12 cellular contexts compared by ENCODE assay signal in the genomic region with DNA sequence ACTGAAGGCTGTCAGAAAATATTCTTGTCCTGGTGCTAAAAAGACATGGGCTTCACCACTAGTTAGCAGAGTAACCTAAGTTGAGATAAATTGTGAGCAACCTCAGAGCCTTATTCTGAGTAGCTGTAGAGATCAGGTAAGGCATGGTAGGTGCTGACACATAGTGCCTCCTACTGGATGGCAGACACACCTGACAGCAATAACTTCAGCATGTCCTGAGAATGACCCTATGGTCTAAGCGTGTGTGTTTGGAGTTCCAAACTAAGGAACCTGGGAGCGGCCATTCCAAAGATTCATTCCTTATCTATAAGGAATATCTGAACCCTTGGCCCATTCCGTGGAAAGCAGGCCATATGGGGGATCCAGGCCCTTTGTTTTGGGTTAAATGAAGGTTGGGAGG. TPM values are rescaled to one million over a fixed set of nuclear protein-coding genes. Genes with fewer than 3 reads are reported as not detected.
A peak's percentile ranks its signal among the peaks of the same experiment; 100 is the strongest.
DNase-seq lines count a peak whose midpoint lies in the region; ATAC-seq, FAIRE-seq and TF ChIP-seq lines count a peak whose summit lies in the region.
"Had no signal": no experiment of that assay in that cellular context is flagged by ENCODE, and none has a peak within 500 bp of the region (broad histone marks: within the 10 kb centered on the region; RNA-seq: fewer than 3 reads in every experiment).

No MANE protein-coding gene starts in this region.

- peak; percentile 49; the same call in 1 of the 2 replicates for TF ChIP-seq CTCF in LNCAP (IDR thresholded peaks at IDR 0.05)
- TF ChIP-seq CTCF in GM12878 (IDR thresholded peaks at IDR 0.05 in 2 of 3, conservative IDR thresholded peaks at IDR 0.05 in 1 of 3; ENCODE audit: control insufficient read depth in 2 of 3, extremely low read depth in 1 of 3, insufficient read depth in 1 of 3, low read depth in 3 of 3, low read length in 3 of 3), result peak; percentile 23 to 55 (median 30); a peak in 5 of 6 replicates
- peak; percentile 34 for TF ChIP-seq CTCF in retinal pigment epithelial cell (conservative IDR thresholded peaks at IDR 0.05; ENCODE audit: low read depth, low read length)
- TF ChIP-seq CTCF in endothelial cell (IDR thresholded peaks at IDR 0.05; ENCODE audit: unreplicated experiment), result no peak

- H3K9ac ChIP-seq in GM12878 (ENCODE audit: control insufficient read depth, insufficient read depth, low read length), result no peak overlapping the region
- H3K9ac ChIP-seq: BLaER1 treated with 17β-estradiol and CSF1 and Interleukin-3, amounts not matched to agents 10 nM and 100 nM had no signal

- ATAC-seq in activated T-cell treated with anti-CD3 and anti-CD28 coated beads, Interleukin-2, amount 50 U/mL, for 72 hours (replicated peaks in 1 of 2), result peak in 1 of 2 donors; percentile 26
- ATAC-seq in GM12878, result peak; percentile 10; the same call in 1 of the 3 replicates

- H2AFZ ChIP-seq in GM12878 (ENCODE audit: control insufficient read depth, low read depth, low read length), result no peak overlapping the region

- in situ Hi-C loops in GM12878 (cut with MboI), result no loop called here

- RAD21 ChIA-PET in GM12878 (lab: Charles Lee; ENCODE audit: unreplicated experiment), result interaction anchor here (1.0 to 3.5 kb wide), 7 partner anchors 9 to 1448 kb away, joined by 3 to 17 read pairs (median 7); a partner anchor contains a TSS

- no peaks in the 10 kb centered on the region for H3K36me3 ChIP-seq in GM12878 (ENCODE audit: control insufficient read depth in 2 of 2, insufficient read depth in 2 of 2, low read length in 1 of 2)
- H3K36me3 ChIP-seq: BLaER1 treated with 17β-estradiol and CSF1 and Interleukin-3, amounts not matched to agents 10 nM and 100 nM had no signal

- TF ChIP-seq RAD21 in GM12878 (IDR thresholded peaks at IDR 0.05; ENCODE audit: insufficient read depth, low read depth, low read length), result peak; percentile 43; the same call in 1 of the 2 replicates

- CTCF ChIA-PET in GM12878 (lab: Yijun Ruan, JAX), result interaction anchor here (0.7 to 7.8 kb wide), 13 partner anchors 9 to 373 kb away, joined by 3 to 92 read pairs (median 7); a partner anchor contains a TSS

- no peaks in the 10 kb centered on the region for H3K79me2 ChIP-seq in GM12878 (ENCODE audit: control insufficient read depth, insufficient read depth, low read length)

- H3K4me3 Mint-ChIP-seq in activated T-cell treated with anti-CD3 and anti-CD28 coated beads, Interleukin-2, amount 50 U/mL, for 72 hours, result peak overlapping the region; percentile 76 to 91
- H3K4me3 Mint-ChIP-seq in endothelial cell (ENCODE audit: unreplicated experiment), result no peak overlapping the region

- SMC1A ChIA-PET in GM12878 (lab: Charles Lee; ENCODE audit: uncharacterized antibody, unreplicated experiment), result interaction anchor here (1.2 to 6.1 kb wide), 13 partner anchors 10 to 374 kb away, joined by 3 to 82 read pairs (median 7); no protein-coding TSS in a partner anchor

- POLR2A ChIA-PET in GM12878 (lab: Charles Lee), result interaction anchor here (1.3 to 1.4 kb wide), 2 partner anchors 9 to 372 kb away, joined by 5 to 7 read pairs; no protein-coding TSS in a partner anchor

- DNase-seq in activated T-cell treated with anti-CD3 and anti-CD28 coated beads, Interleukin-2, amount 50 U/mL, for 72 hours, result peak in 1 of 2 donors; percentile 34
- DNase-seq in activated T-cell treated with anti-CD3 and anti-CD28 coated beads, Interleukin-2, amount 50 U/mL, for 1 hour, result no peak
- DNase-seq in GM12878 (ENCODE audit: low read depth, low spot score) (no peak), retinal pigment epithelial cell (ENCODE audit: low read depth) (no peak), endothelial cell (ENCODE audit: low spot score) (no peak), AML-193 (lab: John Stamatoyannopoulos, UW) (no peak), superior temporal gyrus (ENCODE audit: extremely low spot score) (no peak)
- DNase-seq: activated CD8-positive, alpha-beta memory T cell treated with anti-CD3 and anti-CD28 coated beads, Interleukin-2, amount 50 U/mL, for 48 hours; cerebellar nuclear complex; NCI-H510A treated with DMSO at 0.1 percent for 48 hours had no signal

- peak overlapping the region; percentile 88 for H3K27ac ChIP-seq in GM12878 (ENCODE audit: control insufficient read depth, insufficient read depth)
- H3K27ac ChIP-seq: BLaER1 treated with 17β-estradiol and CSF1 and Interleukin-3, amounts not matched to agents 10 nM and 100 nM had no signal

- H3K36me3 Mint-ChIP-seq in activated T-cell treated with anti-CD3 and anti-CD28 coated beads, Interleukin-2, amount 50 U/mL, for 72 hours (ENCODE audit: insufficient read depth in 2 of 2), result peaks cover 3 to 4% of the 10 kb centered on the region in 2 donors
- no peaks in the 10 kb centered on the region for H3K36me3 Mint-ChIP-seq in endothelial cell (ENCODE audit: low read depth, unreplicated experiment)

- H3K27ac Mint-ChIP-seq in activated T-cell treated with anti-CD3 and anti-CD28 coated beads, Interleukin-2, amount 50 U/mL, for 72 hours, result peak overlapping the region; percentile 98
- no peak overlapping the region for H3K27ac Mint-ChIP-seq in endothelial cell (ENCODE audit: unreplicated experiment)

- H4K20me1 ChIP-seq in GM12878 (ENCODE audit: control insufficient read depth, insufficient read depth), result no peaks in the 10 kb centered on the region
- H4K20me1 ChIP-seq: BLaER1 treated with 17β-estradiol and CSF1 and Interleukin-3, amounts not matched to agents 10 nM and 100 nM had no signal

- peaks cover 59% of the 10 kb centered on the region for H3K4me1 Mint-ChIP-seq in activated T-cell treated with anti-CD3 and anti-CD28 coated beads, Interleukin-2, amount 50 U/mL, for 72 hours (ENCODE audit: low read depth)
- peaks cover 11% of the 10 kb centered on the region for H3K4me1 Mint-ChIP-seq in endothelial cell (ENCODE audit: unreplicated experiment)

- no peak overlapping the region for H3K4me2 ChIP-seq in GM12878 (ENCODE audit: control insufficient read depth, insufficient read depth)

- H3K4me1 ChIP-seq in GM12878 (ENCODE audit: control insufficient read depth, insufficient read depth, low read length), result peaks cover 46% of the 10 kb centered on the region

- no peak for TF ChIP-seq EP300 in GM12878 (IDR thresholded peaks at IDR 0.05; ENCODE audit: borderline replicate concordance in 1 of 2, control insufficient read depth in 1 of 2, low read depth in 2 of 2, low read length in 2 of 2)

- BruUV-seq in GM12878 (replicated peaks; lab: Mats Ljungman, UMichigan), result no TSS peak

- no peaks in the 10 kb centered on the region for H3K9me3 ChIP-seq in GM12878 (replicated peaks; ENCODE audit: control insufficient read depth, insufficient read depth, low read length)
- H3K9me3 ChIP-seq: BLaER1 treated with 17β-estradiol and CSF1 and Interleukin-3, amounts not matched to agents 10 nM and 100 nM had no signal

- no peaks in the 10 kb centered on the region for H3K27me3 Mint-ChIP-seq in activated T-cell treated with anti-CD3 and anti-CD28 coated beads, Interleukin-2, amount 50 U/mL, for 72 hours (ENCODE audit: low read depth)
- H3K27me3 Mint-ChIP-seq in endothelial cell (ENCODE audit: unreplicated experiment), result no peaks in the 10 kb centered on the region

- no peaks in the 10 kb centered on the region for H3K27me3 ChIP-seq in GM12878 (replicated peaks in 1 of 2; ENCODE audit: control insufficient read depth in 2 of 2, insufficient read depth in 2 of 2, low read length in 1 of 2)
- H3K27me3 ChIP-seq: BLaER1 treated with 17β-estradiol and CSF1 and Interleukin-3, amounts not matched to agents 10 nM and 100 nM had no signal

- no peak for TF ChIP-seq POLR2A in GM12878 (IDR thresholded peaks at IDR 0.05; ENCODE audit: low read depth, low read length)

- peaks cover 2 to 7% of the 10 kb centered on the region in 2 donors for H3K9me3 Mint-ChIP-seq in activated T-cell treated with anti-CD3 and anti-CD28 coated beads, Interleukin-2, amount 50 U/mL, for 72 hours
- H3K9me3 Mint-ChIP-seq in endothelial cell (ENCODE audit: unreplicated experiment), result no peaks in the 10 kb centered on the region

- no peak overlapping the region for H3K4me3 ChIP-seq in GM12878
- no peak overlapping the region for H3K4me3 ChIP-seq in retinal pigment epithelial cell (ENCODE audit: low read length)
- H3K4me3 ChIP-seq: BLaER1 treated with 17β-estradiol and CSF1 and Interleukin-3, amounts not matched to agents 10 nM and 100 nM had no signal

- FAIRE-seq in GM12878 (lab: Jason Lieb, UNC), result no peak

- 78% methylated on average over 3 of the region's 3 CpGs for WGBS in GM12878 (ENCODE audit: insufficient coverage, insufficient replicate concordance, low lambda C conversion rate, missing lambda C conversion rate)

- intact Hi-C loops in GM12878 (cut with micrococcal nuclease; ENCODE audit: unreplicated experiment), result loop anchor here (5.0 to 10.0 kb wide), 2 partner anchors 312 to 460 kb away; a partner anchor contains a TSS

TF ChIP-seq in GM12878, 131 proteins besides CTCF, POLR2A, EP300 and RAD21 (continues in another document):
- TF ChIP-seq, protein P1, sequence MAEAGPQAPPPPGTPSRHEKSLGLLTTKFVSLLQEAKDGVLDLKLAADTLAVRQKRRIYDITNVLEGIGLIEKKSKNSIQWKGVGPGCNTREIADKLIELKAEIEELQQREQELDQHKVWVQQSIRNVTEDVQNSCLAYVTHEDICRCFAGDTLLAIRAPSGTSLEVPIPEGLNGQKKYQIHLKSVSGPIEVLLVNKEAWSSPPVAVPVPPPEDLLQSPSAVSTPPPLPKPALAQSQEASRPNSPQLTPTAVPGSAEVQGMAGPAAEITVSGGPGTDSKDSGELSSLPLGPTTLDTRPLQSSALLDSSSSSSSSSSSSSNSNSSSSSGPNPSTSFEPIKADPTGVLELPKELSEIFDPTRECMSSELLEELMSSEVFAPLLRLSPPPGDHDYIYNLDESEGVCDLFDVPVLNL (IDR thresholded peaks at IDR 0.05; ENCODE audit: low read depth, low read length), result no peak
- TF ChIP-seq ATF7 (IDR thresholded peaks at IDR 0.05; ENCODE audit: low read depth), result no peak

RNA-seq across cellular contexts. Expression of a gene that starts 46.0 kb away (rescaled TPM):
- 1 to 10 TPM; 1.5 to 1.7 TPM for total RNA-seq in activated T-cell treated with anti-CD3 and anti-CD28 coated beads, Interleukin-2, amount 50 U/mL, for 72 hours
- total RNA-seq in GM12878 (2013; cell fraction: nucleolus; rRNA removed), result 0.25 and 0.29 TPM in 2 replicates
- total RNA-seq in GM12878 (2014; rRNA removed), result 0.05 and 0.06 TPM in 2 replicates
- total RNA-seq in GM12878 (2014; rRNA removed; fragmentation: Illumina TruSeq; extraction: Trizol), result 0.04 and 0.05 TPM in 2 replicates
- 0.11 and 0.13 TPM in 2 replicates for total RNA-seq in GM12878 (2021)
- 0.13 TPM for polyA plus RNA-seq in GM12878 (2011; ENCODE audit: low read depth)
- 0.27 and 0.39 TPM in 2 replicates for polyA plus RNA-seq in GM12878 (2011; rRNA removed)
- polyA plus RNA-seq in GM12878 (2011; cell fraction: cytosol; rRNA removed), result 0.10 and 0.13 TPM in 2 replicates
- 0.12 and 0.21 TPM in 2 replicates for polyA plus RNA-seq in GM12878 (2011; cell fraction: nucleus; rRNA removed)
- polyA plus RNA-seq in GM12878 (2012), result 0.15 and 0.17 TPM in 2 replicates
- 0.15 TPM in 1 of 2 replicates, not detected in the other for polyA plus RNA-seq in GM12878 (2014; fragmentation: Illumina TruSeq; extraction: Trizol)
- under 1 TPM; 0.06 to 0.07 TPM for polyA plus RNA-seq in GM12878 (2014; fragmentation: Nextera tagmentation; extraction: Ambion mirVana)
- 0.03 TPM in 2 replicates for polyA plus RNA-seq in GM12878 (2014; rRNA removed)
- polyA plus RNA-seq in GM12878 (2016; fragmentation: Nextera tagmentation; extraction: Ambion mirVana), result not detected
- 0.10 and 0.15 TPM in 2 replicates for polyA minus RNA-seq in GM12878 (2011; rRNA and poly(A)+ RNA removed)
- not detected in 2 replicates for polyA minus RNA-seq in GM12878 (2011; cell fraction: cytosol; rRNA and poly(A)+ RNA removed)
- polyA minus RNA-seq in GM12878 (2011; cell fraction: nucleus; rRNA and poly(A)+ RNA removed), result 0.24 TPM in 1 of 2 replicates, not detected in the other
- 0.26 TPM for total RNA-seq in endothelial cell (ENCODE audit: unreplicated experiment)
